ENCODE assay signal across 14 cellular contexts in the genomic region with DNA sequence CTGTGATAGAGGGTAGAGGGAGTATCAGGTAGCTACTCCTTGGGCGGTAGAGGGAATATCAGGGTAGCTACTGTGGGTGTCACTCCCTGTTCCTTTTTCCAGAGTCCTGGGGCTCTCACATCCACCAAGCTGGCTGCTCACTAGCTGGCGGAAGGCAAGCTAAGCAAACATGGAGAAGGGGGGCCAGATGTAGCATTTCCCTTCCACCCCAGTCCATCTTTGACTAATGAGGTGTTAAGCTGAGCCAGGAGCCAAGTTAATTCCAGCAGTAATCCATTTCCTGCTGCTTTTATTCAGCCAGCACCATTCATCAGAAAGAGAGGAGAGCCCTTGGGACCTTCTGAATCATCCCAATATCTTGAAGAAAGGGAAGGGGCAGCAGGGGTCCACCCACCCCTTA.
DNase-seq lines count a peak whose midpoint lies in the region; ATAC-seq and TF ChIP-seq lines count a peak whose summit lies in the region.
"Had no signal": no experiment of that assay in that cellular context is flagged by ENCODE, and none has a peak within 500 bp of the region (broad histone marks: within the 10 kb centered on the region; RNA-seq: fewer than 3 reads in every experiment).

No MANE protein-coding gene starts in this region.

- TF ChIP-seq POLR2A in adrenal gland (IDR thresholded peaks at IDR 0.05), result no peak

- H3K27ac Mint-ChIP-seq in WTC11, result peak overlapping the region; percentile 68; the same call in 1 of the 2 replicates
- H3K27ac Mint-ChIP-seq in activated CD4-positive, alpha-beta memory T cell treated with anti-CD3 and anti-CD28 coated beads, Interleukin-2, amount 10 ng/mL, durations not matched to agents 7 days and 5 days, result no peak overlapping the region
- H3K27ac Mint-ChIP-seq: activated naive CD4-positive, alpha-beta T cell treated with anti-CD3 and anti-CD28 coated beads, Interleukin-2, amount 50 U/mL, for 24 hours; activated T-cell treated with anti-CD3 and anti-CD28 coated beads, Interleukin-2, amount 50 U/mL, for 24 hours had no signal

- no peaks in the 10 kb centered on the region for H3K36me3 ChIP-seq in A673 (ENCODE audit: insufficient read depth, low read length, poor library complexity, severe bottlenecking)
- H3K36me3 ChIP-seq in adrenal gland (replicated peaks in 1 of 2), result peaks cover 0 to 13% of the 10 kb centered on the region in 2 donors

- no peaks in the 10 kb centered on the region for H3K27me3 Mint-ChIP-seq in WTC11 (ENCODE audit: low read depth)
- H3K27me3 Mint-ChIP-seq in activated CD4-positive, alpha-beta memory T cell treated with anti-CD3 and anti-CD28 coated beads, Interleukin-2, amount 10 ng/mL, durations not matched to agents 7 days and 5 days, result no peaks in the 10 kb centered on the region
- H3K27me3 Mint-ChIP-seq: activated naive CD4-positive, alpha-beta T cell treated with anti-CD3 and anti-CD28 coated beads, Interleukin-2, amount 50 U/mL, for 24 hours; activated T-cell treated with anti-CD3 and anti-CD28 coated beads, Interleukin-2, amount 50 U/mL, for 24 hours had no signal

- no peak for ATAC-seq in WTC11
- ATAC-seq: sciatic nerve had no signal

- H3K4me1 Mint-ChIP-seq in WTC11, result peaks cover 36% of the 10 kb centered on the region
- peaks cover 7% of the 10 kb centered on the region for H3K4me1 Mint-ChIP-seq in activated CD4-positive, alpha-beta memory T cell treated with anti-CD3 and anti-CD28 coated beads, Interleukin-2, amount 10 ng/mL, durations not matched to agents 7 days and 5 days

- H3K4me3 Mint-ChIP-seq in WTC11, result no peak overlapping the region
- H3K4me3 Mint-ChIP-seq in activated CD4-positive, alpha-beta memory T cell treated with anti-CD3 and anti-CD28 coated beads, Interleukin-2, amount 10 ng/mL, durations not matched to agents 7 days and 5 days, result no peak overlapping the region
- H3K4me3 Mint-ChIP-seq: activated naive CD4-positive, alpha-beta T cell treated with anti-CD3 and anti-CD28 coated beads, Interleukin-2, amount 50 U/mL, for 24 hours; activated T-cell treated with anti-CD3 and anti-CD28 coated beads, Interleukin-2, amount 50 U/mL, for 24 hours had no signal

- POLR2A ChIA-PET in A673 (lab: Charles Lee; ENCODE audit: low non-redundant PET) (no interaction called here), WTC11 (lab: Charles Lee) (no interaction called here)
- POLR2A ChIA-PET in activated CD4-positive, alpha-beta memory T cell treated with anti-CD3 and anti-CD28 coated beads, Interleukin-2, amount 10 ng/mL, durations not matched to agents 7 days and 5 days (lab: Charles Lee), result no interaction called here

- intact Hi-C loops in A673 (cut with micrococcal nuclease; ENCODE audit: unreplicated experiment), result no loop called here
- intact Hi-C loops in adrenal gland (cut with DNase I), result no loop called here

- H3K9me3 ChIP-seq in A673 (ENCODE audit: low read depth, low read length, poor library complexity, severe bottlenecking) (no peaks in the 10 kb centered on the region), adrenal gland (replicated peaks in 1 of 3) (no peaks in the 10 kb centered on the region)
- H3K9me3 ChIP-seq: Peyer's patch, stomach had no signal

- peaks cover 29% of the 10 kb centered on the region for H3K4me1 ChIP-seq in A673 (ENCODE audit: insufficient read depth, low read length, poor library complexity, severe bottlenecking)
- H3K4me1 ChIP-seq in adrenal gland (replicated peaks in 1 of 2), result no peaks in the 10 kb centered on the region
- H3K4me1 ChIP-seq: Peyer's patch had no signal

- H3K27ac ChIP-seq in A673 (ENCODE audit: low read depth, low read length, poor library complexity, severe bottlenecking), result no peak overlapping the region
- H3K27ac ChIP-seq in adrenal gland, result no peak overlapping the region
- H3K27ac ChIP-seq: Peyer's patch, SK-N-MC, stomach had no signal

- H3K27me3 ChIP-seq in A673 (replicated peaks; ENCODE audit: insufficient read depth, low read depth, low read length, poor library complexity) (no peaks in the 10 kb centered on the region), adrenal gland (no peaks in the 10 kb centered on the region)
- H3K27me3 ChIP-seq: Peyer's patch, stomach had no signal

- peak; percentile 90 for DNase-seq in A673 (ENCODE audit: low spot score)
- peak; percentile 11 for DNase-seq in EH (ENCODE audit: low read depth)
- no peak for DNase-seq in WTC11 (ENCODE audit: low spot score)
- DNase-seq in islet precursor cell, result peak; percentile 55
- DNase-seq in activated CD4-positive, alpha-beta memory T cell treated with anti-CD3 and anti-CD28 coated beads, Interleukin-2, amount 10 ng/mL, durations not matched to agents 7 days and 5 days, result no peak
- DNase-seq in MV-4-11 (lab: John Stamatoyannopoulos, UW), result no peak
- no peak for DNase-seq in adrenal gland
- no peak for DNase-seq in NCI-H1694 (lab: John Stamatoyannopoulos, UW)
- DNase-seq: Peyer's patch, stomach had no signal

- no peak for TF ChIP-seq CTCF in A673 (conservative IDR thresholded peaks at IDR 0.05; ENCODE audit: low read depth, low read length)
- no peak for TF ChIP-seq CTCF in WTC11 (IDR thresholded peaks at IDR 0.05)
- TF ChIP-seq CTCF in adrenal gland (IDR thresholded peaks at IDR 0.05), result no peak

- WGBS in adrenal gland, 4 donors, result 75 to 91% (median 83%) methylated on average over 1 to 2 of the region's 2 CpGs

- BruUV-seq in A673 (replicated peaks; lab: Mats Ljungman, UMichigan), result no TSS peak

- no peaks in the 10 kb centered on the region for H3K36me3 Mint-ChIP-seq in WTC11
- no peaks in the 10 kb centered on the region for H3K36me3 Mint-ChIP-seq in activated CD4-positive, alpha-beta memory T cell treated with anti-CD3 and anti-CD28 coated beads, Interleukin-2, amount 10 ng/mL, durations not matched to agents 7 days and 5 days (ENCODE audit: low read depth)
- H3K36me3 Mint-ChIP-seq: activated naive CD4-positive, alpha-beta T cell treated with anti-CD3 and anti-CD28 coated beads, Interleukin-2, amount 50 U/mL, for 24 hours had no signal

- CTCF ChIA-PET in A673 (lab: Charles Lee) (interaction anchor here (0.7 kb wide), 1 partner anchor 446 kb away, joined by 4 read pairs; no protein-coding TSS in a partner anchor), WTC11 (lab: Charles Lee) (interaction anchor here (0.7 to 0.8 kb wide), 3 partner anchors 38 to 444 kb away, joined by 3 to 4 read pairs (median 3); no protein-coding TSS in a partner anchor)
- CTCF ChIA-PET in activated CD4-positive, alpha-beta memory T cell treated with anti-CD3 and anti-CD28 coated beads, Interleukin-2, amount 10 ng/mL, durations not matched to agents 7 days and 5 days (lab: Charles Lee), result interaction anchor here (0.6 kb wide), 1 partner anchor 622 kb away, joined by 4 read pairs; no protein-coding TSS in a partner anchor

- H3K4me3 ChIP-seq in A673 (ENCODE audit: low read depth, low read length, poor library complexity, severe bottlenecking) (no peak overlapping the region), adrenal gland (no peak overlapping the region)
- H3K4me3 ChIP-seq: Peyer's patch, SK-N-MC, stomach had no signal

- H3K9me3 Mint-ChIP-seq in WTC11, result no peaks in the 10 kb centered on the region
- no peaks in the 10 kb centered on the region for H3K9me3 Mint-ChIP-seq in activated CD4-positive, alpha-beta memory T cell treated with anti-CD3 and anti-CD28 coated beads, Interleukin-2, amount 10 ng/mL, durations not matched to agents 7 days and 5 days
- H3K9me3 Mint-ChIP-seq: activated naive CD4-positive, alpha-beta T cell treated with anti-CD3 and anti-CD28 coated beads, Interleukin-2, amount 50 U/mL, for 24 hours; activated T-cell treated with anti-CD3 and anti-CD28 coated beads, Interleukin-2, amount 50 U/mL, for 24 hours had no signal

TF ChIP-seq in WTC11, 78 proteins besides CTCF, POLR2A, EP300 and RAD21:
- TF ChIP-seq ZNF138 (CRISPR knock-in tag; conservative IDR thresholded peaks at IDR 0.05), result no peak
- TF ChIP-seq JUN (CRISPR knock-in tag; IDR thresholded peaks at IDR 0.05), result no peak
- no peak for TF ChIP-seq ARID4B (CRISPR knock-in tag; IDR thresholded peaks at IDR 0.05; ENCODE audit: borderline replicate concordance)

Comparison
In these comparisons a context has a peak if more than half of its experiments do, and no peak if none do; other contexts are left out.
1. DNase-seq: peak in A673 (single experiment), EH (single experiment) and islet precursor cell (single experiment); none in WTC11 (single experiment), activated CD4-positive, alpha-beta memory T cell treated with anti-CD3 and anti-CD28 coated beads, Interleukin-2, amount 10 ng/mL, durations not matched to agents 7 days and 5 days (single experiment), MV-4-11 (single experiment), adrenal gland (0 of 7) and NCI-H1694 (single experiment).